In the genomic region with DNA sequence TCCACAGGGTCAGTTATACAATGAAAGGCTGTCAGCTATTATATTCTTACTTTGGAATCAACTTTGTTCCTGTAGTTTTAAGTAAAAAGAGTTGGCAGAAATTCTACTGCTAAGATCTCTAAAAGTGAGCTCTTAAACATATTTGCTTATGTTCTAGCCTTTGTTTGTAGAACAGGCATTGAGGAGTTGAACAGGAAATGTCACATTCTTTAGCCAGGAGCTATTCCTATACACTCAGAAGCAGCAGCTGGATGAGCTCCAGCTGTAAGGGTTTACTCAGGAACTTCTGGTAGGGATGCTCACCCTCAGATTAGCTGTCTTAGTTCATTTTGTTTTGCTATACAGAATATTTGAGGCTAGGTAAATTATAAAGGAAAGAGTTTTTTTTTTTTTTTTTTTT, we compare ENCODE assay signal across 1 cellular context.
TF ChIP-seq lines count a peak whose summit lies in the region.

No MANE protein-coding gene starts in this region.

TF ChIP-seq in WTC11, 78 proteins besides CTCF, POLR2A, EP300 and RAD21 (continued from another document):
- TF ChIP-seq, protein P1, sequence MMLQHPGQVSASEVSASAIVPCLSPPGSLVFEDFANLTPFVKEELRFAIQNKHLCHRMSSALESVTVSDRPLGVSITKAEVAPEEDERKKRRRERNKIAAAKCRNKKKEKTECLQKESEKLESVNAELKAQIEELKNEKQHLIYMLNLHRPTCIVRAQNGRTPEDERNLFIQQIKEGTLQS (CRISPR knock-in tag; conservative IDR thresholded peaks at IDR 0.05) = no peak
- no peak for TF ChIP-seq NR1H2 (CRISPR knock-in tag; IDR thresholded peaks at IDR 0.05)
TF ChIP-seq in WTC11: peak in this region for 0.
